ENCODE assay signal across 19 cellular contexts in genomic region chr2:147438897-147439296, GRCh38.
DNase-seq lines count a peak whose midpoint lies in the region; ATAC-seq, FAIRE-seq and TF ChIP-seq lines count a peak whose summit lies in the region.
"Had no signal": no experiment of that assay in that cellular context is flagged by ENCODE, and none has a peak within 500 bp of the region (broad histone marks: within the 10 kb centered on the region; RNA-seq: fewer than 3 reads in every experiment).

No MANE protein-coding gene starts in this region.

- no peak overlapping the region for H4K5ac ChIP-seq in mesendoderm (ENCODE audit: low read length)

- no peak overlapping the region for H2BK5ac ChIP-seq in mesendoderm (ENCODE audit: low read length)

- ATAC-seq in GM19324 (IDR thresholded peaks at IDR 0.05; ENCODE audit: low FRiP score, unreplicated experiment) (no peak), GM21515 (IDR thresholded peaks at IDR 0.05; ENCODE audit: unreplicated experiment) (no peak)

- H3K79me2 ChIP-seq in mesendoderm (ENCODE audit: control insufficient read depth, insufficient read depth, low read length), result no peaks in the 10 kb centered on the region

- H3K36me3 ChIP-seq in esophagus muscularis mucosa (no peaks in the 10 kb centered on the region), mesendoderm (ENCODE audit: control insufficient read depth, insufficient read depth, low read length) (no peaks in the 10 kb centered on the region), small intestine (ENCODE audit: control insufficient read depth in 2 of 2, insufficient read depth in 2 of 2, low read length in 2 of 2) (no peaks in the 10 kb centered on the region)

- no peak overlapping the region for H3K23ac ChIP-seq in mesendoderm (ENCODE audit: low read length)

- H2BK120ac ChIP-seq in mesendoderm (ENCODE audit: low read depth, low read length), result no peak overlapping the region

- peak; percentile 45 for DNase-seq in esophagus muscularis mucosa (ENCODE audit: extremely low spot score)
- DNase-seq in mesendoderm, result peak; percentile 26
- peak; percentile 91 for DNase-seq in small intestine
- no peak for DNase-seq in retina
- DNase-seq: C1 segment of cervical spinal cord; Calu3; CD4-positive, alpha-beta memory T cell; COR-L47; DMS53; DMS79 treated with DMSO at 0.1 percent for 48 hours; GF-D8; GM23248; H7; HCEC 1CT had no signal

- no peaks in the 10 kb centered on the region for H3K9me3 ChIP-seq in esophagus muscularis mucosa
- H3K9me3 ChIP-seq in small intestine (ENCODE audit: control insufficient read depth, low read depth), result no peaks in the 10 kb centered on the region

- H3K4me2 ChIP-seq in mesendoderm (ENCODE audit: low read length), result no peak overlapping the region

- intact Hi-C loops in esophagus muscularis mucosa (cut with DNase I), result no loop called here

- TF ChIP-seq POLR2A in esophagus muscularis mucosa (IDR thresholded peaks at IDR 0.05; ENCODE audit: low read depth), result no peak

- H2BK15ac ChIP-seq in mesendoderm (replicated peaks; ENCODE audit: low read depth), result no peak overlapping the region

- FAIRE-seq in small intestine (lab: Jason Lieb, UNC), result peak; percentile 15
- FAIRE-seq: GM12891, GM18507, H1 had no signal

- H3K79me1 ChIP-seq in mesendoderm (ENCODE audit: low read length), result no peaks in the 10 kb centered on the region

- no peak for TF ChIP-seq EP300 in esophagus muscularis mucosa (IDR thresholded peaks at IDR 0.05)

- H4K8ac ChIP-seq in mesendoderm (ENCODE audit: low read depth, low read length), result no peak overlapping the region

- H3K18ac ChIP-seq in mesendoderm (ENCODE audit: low read length), result no peak overlapping the region

- H3K27me3 ChIP-seq in esophagus muscularis mucosa, result no peaks in the 10 kb centered on the region
- H3K27me3 ChIP-seq in mesendoderm (ENCODE audit: insufficient read depth, low read length, poor library complexity), result no peaks in the 10 kb centered on the region
- no peaks in the 10 kb centered on the region for H3K27me3 ChIP-seq in small intestine (ENCODE audit: control insufficient read depth in 2 of 2, insufficient read depth in 2 of 2, low read length in 2 of 2)

- no peak overlapping the region for H3K4ac ChIP-seq in mesendoderm (ENCODE audit: low read depth, low read length)

- H3K27ac ChIP-seq in esophagus muscularis mucosa (replicated peaks in 1 of 4) (no peak overlapping the region), mesendoderm (ENCODE audit: low read depth, low read length) (no peak overlapping the region), small intestine (ENCODE audit: low read depth in 1 of 2, low read length in 1 of 2) (peak overlapping the region in 1 of 2 donors; percentile 51)
- H3K27ac ChIP-seq: GM23248 had no signal

- H3K4me3 ChIP-seq in esophagus muscularis mucosa (no peak overlapping the region), mesendoderm (ENCODE audit: low read length) (no peak overlapping the region), small intestine (ENCODE audit: low read depth in 1 of 2, low read length in 2 of 2) (no peak overlapping the region)
- H3K4me3 ChIP-seq: GM23248 had no signal

- no peak for TF ChIP-seq CTCF in esophagus muscularis mucosa (IDR thresholded peaks at IDR 0.05)

- H2AK5ac ChIP-seq in mesendoderm (ENCODE audit: low read length), result no peak overlapping the region

- WGBS in esophagus muscularis mucosa, result 94% methylated on average over 8 of the region's 8 CpGs
- whole genome bisulfite sequencing in mesendoderm (ENCODE audit: extremely low coverage, insufficient coverage, low lambda C conversion rate), result no CpG with 5 or more reads among the region's 8 CpGs
- 28 to 60% (median 39%) methylated on average over 8 of the region's 8 CpGs for whole genome bisulfite sequencing in small intestine, 3 donors

- H3K56ac ChIP-seq in mesendoderm (ENCODE audit: low read length), result no peak overlapping the region

- no peak overlapping the region for H3K9ac ChIP-seq in mesendoderm (ENCODE audit: low read length)
- H3K9ac ChIP-seq: GM23248 had no signal

- peaks cover 0 to 4% (median 4%) of the 10 kb centered on the region in 4 donors for H3K4me1 ChIP-seq in esophagus muscularis mucosa
- no peaks in the 10 kb centered on the region for H3K4me1 ChIP-seq in mesendoderm (ENCODE audit: control insufficient read depth, low read depth, low read length)
- no peaks in the 10 kb centered on the region for H3K4me1 ChIP-seq in small intestine (ENCODE audit: control insufficient read depth in 2 of 2, insufficient read depth in 1 of 2, low read depth in 1 of 2, low read length in 1 of 2)
